21 cellular contexts compared by ENCODE assay signal in the genomic region with DNA sequence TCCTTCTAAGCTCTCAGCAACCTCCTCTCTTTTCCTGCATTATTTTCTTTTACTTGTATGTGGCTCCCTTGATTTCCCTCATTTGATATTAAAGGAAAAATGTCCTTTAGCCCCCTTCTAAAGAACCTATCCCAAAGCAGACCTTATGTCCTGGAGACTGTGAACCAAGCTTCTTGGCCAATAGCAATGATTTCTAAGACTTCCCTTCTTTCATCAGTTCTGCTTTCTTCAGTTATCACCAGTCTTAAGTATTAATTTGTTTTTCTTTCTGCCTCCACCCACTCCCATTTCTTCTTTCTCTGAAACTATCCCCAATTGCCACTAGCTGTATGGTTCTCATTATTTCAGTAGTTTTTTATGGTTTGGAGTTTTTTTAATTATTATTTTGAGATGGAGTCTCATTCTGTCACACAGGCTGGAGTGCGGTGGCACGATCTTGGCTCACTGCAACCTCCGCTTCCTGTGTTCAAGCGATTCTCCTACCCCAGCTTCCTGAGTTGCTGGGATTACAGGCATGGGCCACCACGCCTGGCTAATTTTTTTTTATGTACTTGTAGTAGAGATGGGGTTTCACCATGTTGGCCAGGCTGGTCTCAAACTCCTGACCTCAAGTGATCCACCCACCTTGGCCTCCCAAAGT. TPM values are rescaled to one million over a fixed set of nuclear protein-coding genes. Genes with fewer than 3 reads are reported as not detected.
DNase-seq lines count a peak whose midpoint lies in the region; ATAC-seq and TF ChIP-seq lines count a peak whose summit lies in the region.
"Had no signal": no experiment of that assay in that cellular context is flagged by ENCODE, and none has a peak within 500 bp of the region (broad histone marks: within the 10 kb centered on the region; RNA-seq: fewer than 3 reads in every experiment).

No MANE protein-coding gene starts in this region.

- in situ Hi-C loops in KBM-7 (cut with MboI; ENCODE audit: low pct_unique_long_range_greater_than_20kb, low sequenced_read_pairs), result no loop called here

- peak overlapping the region in 5 of 8 donors; percentile 1 to 66 (median 33) for H3K4me3 Mint-ChIP-seq in CD4-positive, alpha-beta memory T cell
- H3K4me3 Mint-ChIP-seq in activated T-helper 1 cell treated with anti-CD3 and anti-CD28 coated beads, Interleukin-12 subunit alpha, Interleukin-12 subunit beta, Interleukin-2, Interleukin-4 antibody, amounts not matched to agents 30 ng/mL and 10 ng/mL and 1 ng/mL, durations not matched to agents 14 hours and 24 hours and 36 hours, result no peak overlapping the region
- H3K4me3 Mint-ChIP-seq: activated CD8-positive, alpha-beta memory T cell treated with anti-CD3 and anti-CD28 coated beads, Interleukin-2, amount 10 ng/mL, durations not matched to agents 7 days and 5 days; neural progenitor cell; stimulated activated effector memory CD8-positive, alpha-beta T cell treated with anti-CD3 and anti-CD28 coated beads, Interleukin-12 subunit alpha, Interleukin-12 subunit beta, amount 100 ng/mL, for 72 hours had no signal

- H3K27ac ChIP-seq in CD4-positive, alpha-beta memory T cell (ENCODE audit: low read depth, low read length), result no peak overlapping the region
- peak overlapping the region; percentile 54 for H3K27ac ChIP-seq in lower lobe of right lung
- H3K27ac ChIP-seq: esophagus muscularis mucosa, neural progenitor cell, right lobe of liver, VCaP had no signal

- peak overlapping the region in 3 of 7 donors; percentile 5 to 38 (median 13) for H3K27ac Mint-ChIP-seq in CD4-positive, alpha-beta memory T cell
- peak overlapping the region; percentile 1 for H3K27ac Mint-ChIP-seq in activated T-helper 1 cell treated with anti-CD3 and anti-CD28 coated beads, Interleukin-12 subunit alpha, Interleukin-12 subunit beta, Interleukin-2, Interleukin-4 antibody, amounts not matched to agents 30 ng/mL and 10 ng/mL and 1 ng/mL, durations not matched to agents 14 hours and 24 hours and 36 hours
- H3K27ac Mint-ChIP-seq: neural progenitor cell; stimulated activated effector memory CD8-positive, alpha-beta T cell treated with anti-CD3 and anti-CD28 coated beads, Interleukin-12 subunit alpha, Interleukin-12 subunit beta, amount 100 ng/mL, for 72 hours had no signal

- CTCF ChIA-PET in CD4-positive, alpha-beta memory T cell (lab: Charles Lee; ENCODE audit: partially characterized antibody), result interaction anchor here (1.1 to 1.6 kb wide), 2 partner anchors 48 to 64 kb away, joined by 3 read pairs; no protein-coding TSS in a partner anchor

- H3K4me3 ChIP-seq in CD4-positive, alpha-beta memory T cell (ENCODE audit: low read length in 2 of 2), result no peak overlapping the region
- H3K4me3 ChIP-seq in lower lobe of right lung, result peak overlapping the region; percentile 6
- H3K4me3 ChIP-seq: esophagus muscularis mucosa, neural progenitor cell, right lobe of liver had no signal

- intact Hi-C loops in CD4-positive, alpha-beta memory T cell (cut with micrococcal nuclease), result no loop called here
- intact Hi-C loops in activated T-helper 1 cell treated with anti-CD3 and anti-CD28 coated beads, Interleukin-12 subunit alpha, Interleukin-12 subunit beta, Interleukin-2, Interleukin-4 antibody, amounts not matched to agents 30 ng/mL and 10 ng/mL and 1 ng/mL, durations not matched to agents 14 hours and 24 hours and 36 hours (cut with micrococcal nuclease), result no loop called here
- intact Hi-C loops in lower lobe of right lung (cut with DNase I), result no loop called here

- peaks cover 65 to 91% (median 77%) of the 10 kb centered on the region in 4 donors for H3K4me1 Mint-ChIP-seq in CD4-positive, alpha-beta memory T cell
- peaks cover 77% of the 10 kb centered on the region for H3K4me1 Mint-ChIP-seq in activated T-helper 1 cell treated with anti-CD3 and anti-CD28 coated beads, Interleukin-12 subunit alpha, Interleukin-12 subunit beta, Interleukin-2, Interleukin-4 antibody, amounts not matched to agents 30 ng/mL and 10 ng/mL and 1 ng/mL, durations not matched to agents 14 hours and 24 hours and 36 hours (ENCODE audit: low read depth)

- DNase-seq in CD4-positive, alpha-beta memory T cell, result no peak
- peak; percentile 77 for DNase-seq in KBM-7
- no peak for DNase-seq in activated T-helper 1 cell treated with anti-CD3 and anti-CD28 coated beads, Interleukin-12 subunit alpha, Interleukin-12 subunit beta, Interleukin-2, Interleukin-4 antibody, amounts not matched to agents 30 ng/mL and 10 ng/mL and 1 ng/mL, durations not matched to agents 14 hours and 24 hours and 36 hours (ENCODE audit: low spot score)
- DNase-seq in lower lobe of right lung, result no peak
- no peak for DNase-seq in NCI-H226
- DNase-seq in DMS53 (lab: John Stamatoyannopoulos, UW), result no peak
- DNase-seq: activated CD8-positive, alpha-beta memory T cell treated with anti-CD3 and anti-CD28 coated beads, Interleukin-2, amount 10 ng/mL, durations not matched to agents 7 days and 5 days; amygdala; GDM1; H7; hypothalamus; NCI-H1694; NCI-H69; right lobe of liver; stimulated activated CD4-positive, alpha-beta T cell treated with anti-CD3 and anti-CD28 coated beads, Interleukin-4, amount 100 ng/mL, for 4 hours had no signal

- H3K4me1 ChIP-seq in CD4-positive, alpha-beta memory T cell (ENCODE audit: insufficient read depth, low read length), result peaks cover 93% of the 10 kb centered on the region
- peaks cover 98% of the 10 kb centered on the region for H3K4me1 ChIP-seq in lower lobe of right lung

- H3K27me3 Mint-ChIP-seq in CD4-positive, alpha-beta memory T cell, result no peaks in the 10 kb centered on the region
- H3K27me3 Mint-ChIP-seq in activated T-helper 1 cell treated with anti-CD3 and anti-CD28 coated beads, Interleukin-12 subunit alpha, Interleukin-12 subunit beta, Interleukin-2, Interleukin-4 antibody, amounts not matched to agents 30 ng/mL and 10 ng/mL and 1 ng/mL, durations not matched to agents 14 hours and 24 hours and 36 hours (ENCODE audit: insufficient read depth), result no peaks in the 10 kb centered on the region
- H3K27me3 Mint-ChIP-seq: activated CD8-positive, alpha-beta memory T cell treated with anti-CD3 and anti-CD28 coated beads, Interleukin-2, amount 10 ng/mL, durations not matched to agents 7 days and 5 days had no signal

- H3K9me3 ChIP-seq in CD4-positive, alpha-beta memory T cell (ENCODE audit: control insufficient read depth in 1 of 2, low read length in 2 of 2), result no peaks in the 10 kb centered on the region
- no peaks in the 10 kb centered on the region for H3K9me3 ChIP-seq in lower lobe of right lung
- H3K9me3 ChIP-seq: esophagus muscularis mucosa, right lobe of liver had no signal

- H3K27me3 ChIP-seq in CD4-positive, alpha-beta memory T cell (ENCODE audit: insufficient read depth, low read length), result no peaks in the 10 kb centered on the region
- no peaks in the 10 kb centered on the region for H3K27me3 ChIP-seq in lower lobe of right lung (ENCODE audit: low read depth)
- H3K27me3 ChIP-seq: esophagus muscularis mucosa, neural progenitor cell, right lobe of liver had no signal

- H3K9me3 Mint-ChIP-seq in CD4-positive, alpha-beta memory T cell, result no peaks in the 10 kb centered on the region
- H3K9me3 Mint-ChIP-seq in activated T-helper 1 cell treated with anti-CD3 and anti-CD28 coated beads, Interleukin-12 subunit alpha, Interleukin-12 subunit beta, Interleukin-2, Interleukin-4 antibody, amounts not matched to agents 30 ng/mL and 10 ng/mL and 1 ng/mL, durations not matched to agents 14 hours and 24 hours and 36 hours, result no peaks in the 10 kb centered on the region
- H3K9me3 Mint-ChIP-seq: neural progenitor cell; stimulated activated effector memory CD8-positive, alpha-beta T cell treated with anti-CD3 and anti-CD28 coated beads, Interleukin-12 subunit alpha, Interleukin-12 subunit beta, amount 100 ng/mL, for 72 hours had no signal

- no peaks in the 10 kb centered on the region for H3K36me3 ChIP-seq in CD4-positive, alpha-beta memory T cell (ENCODE audit: insufficient read depth, low read length)
- H3K36me3 ChIP-seq in lower lobe of right lung, result no peaks in the 10 kb centered on the region
- H3K36me3 ChIP-seq: esophagus muscularis mucosa, neural progenitor cell, right lobe of liver had no signal

- peaks cover 2 to 3% of the 10 kb centered on the region in 2 donors for H3K36me3 Mint-ChIP-seq in CD4-positive, alpha-beta memory T cell
- H3K36me3 Mint-ChIP-seq in activated T-helper 1 cell treated with anti-CD3 and anti-CD28 coated beads, Interleukin-12 subunit alpha, Interleukin-12 subunit beta, Interleukin-2, Interleukin-4 antibody, amounts not matched to agents 30 ng/mL and 10 ng/mL and 1 ng/mL, durations not matched to agents 14 hours and 24 hours and 36 hours (ENCODE audit: low read depth), result peaks cover 10% of the 10 kb centered on the region
- H3K36me3 Mint-ChIP-seq: neural progenitor cell had no signal

- POLR2A ChIA-PET in CD4-positive, alpha-beta memory T cell (lab: Charles Lee; ENCODE audit: partially characterized antibody), result interaction anchor here (2.7 kb wide), 1 partner anchor 11 kb away, joined by 9 read pairs; no protein-coding TSS in a partner anchor

- no peak for TF ChIP-seq CTCF in lower lobe of right lung (IDR thresholded peaks at IDR 0.05)

- ATAC-seq in lower lobe of right lung, result peak; percentile 5 to 29
- no peak for ATAC-seq in GM21526 (IDR thresholded peaks at IDR 0.05; ENCODE audit: low FRiP score, unreplicated experiment)
- ATAC-seq: activated CD8-positive, alpha-beta memory T cell treated with anti-CD3 and anti-CD28 coated beads, Interleukin-2, amount 10 ng/mL, durations not matched to agents 7 days and 5 days; Right ventricle myocardium inferior had no signal

RNA-seq across cellular contexts. Expression of gene TMOD3, which starts 12.1 kb away (rescaled TPM):
- total RNA-seq in CD4-positive, alpha-beta memory T cell, result 10 to 100 TPM; 53.6 to 59.3 TPM
- 10 to 100 TPM; 37.8 to 39.2 TPM for polyA plus RNA-seq in CD4-positive, alpha-beta memory T cell
- 59.2 and 60.2 TPM in 2 replicates for total RNA-seq in activated T-helper 1 cell treated with anti-CD3 and anti-CD28 coated beads, Interleukin-12 subunit alpha, Interleukin-12 subunit beta, Interleukin-2, Interleukin-4 antibody, amounts not matched to agents 30 ng/mL and 10 ng/mL and 1 ng/mL, durations not matched to agents 14 hours and 24 hours and 36 hours
- 73.7 TPM for total RNA-seq in lower lobe of right lung
